ENCODE assay signal across 1 cellular context in genomic region chr20:6660441-6660840, GRCh38.
TF ChIP-seq lines count a peak whose summit lies in the region.

No MANE protein-coding gene starts in this region.

TF ChIP-seq in H1, 55 proteins besides CTCF, POLR2A, EP300 and RAD21 (continued from another document):
- TF ChIP-seq YY1 (IDR thresholded peaks at IDR 0.05; ENCODE audit: low read depth, low read length), result no peak
- TF ChIP-seq RNF2 (IDR thresholded peaks at IDR 0.05; ENCODE audit: borderline replicate concordance, low read depth, low read length, missing control alignments, poor library complexity, severe bottlenecking), result no peak
- no peak for TF ChIP-seq BACH1 (IDR thresholded peaks at IDR 0.05; ENCODE audit: low read length)
- TF ChIP-seq SP4 (IDR thresholded peaks at IDR 0.05; ENCODE audit: low read length), result no peak
- no peak for TF ChIP-seq RXRA (IDR thresholded peaks at IDR 0.05; ENCODE audit: insufficient read depth, low read depth, low read length)
- no peak for TF ChIP-seq PHF8 (conservative IDR thresholded peaks at IDR 0.05; ENCODE audit: low read depth, low read length)
- TF ChIP-seq ATF2 (IDR thresholded peaks at IDR 0.05; ENCODE audit: low read length), result no peak
- no peak for TF ChIP-seq POU5F1 (IDR thresholded peaks at IDR 0.05; ENCODE audit: low read depth, low read length)
- TF ChIP-seq CHD1 (IDR thresholded peaks at IDR 0.05; ENCODE audit: low read depth, low read length), result no peak
- TF ChIP-seq ATF3 (IDR thresholded peaks at IDR 0.05; ENCODE audit: insufficient read depth, low read depth, low read length), result no peak
- TF ChIP-seq KDM4A (IDR thresholded peaks at IDR 0.05; ENCODE audit: low read depth, low read length, severe bottlenecking), result no peak
- TF ChIP-seq SIN3A (conservative IDR thresholded peaks at IDR 0.05 in 1 of 2, IDR thresholded peaks at IDR 0.05 in 1 of 2; ENCODE audit: low read depth in 1 of 2, low read length in 2 of 2), result no peak
- no peak for TF ChIP-seq SP1 (IDR thresholded peaks at IDR 0.05; ENCODE audit: low read depth, low read length)
TF ChIP-seq in H1: peak in this region for 0.
